ENCODE assay signal across 17 cellular contexts in genomic region chr9:129440394-129441186, GRCh38.
"Had no signal": no experiment of that assay in that cellular context is flagged by ENCODE, and none has a peak within 500 bp of the region (broad histone marks: within the 10 kb centered on the region; RNA-seq: fewer than 3 reads in every experiment).

No MANE protein-coding gene starts in this region.

- H3K27ac ChIP-seq: gastroesophageal sphincter, heart right ventricle, psoas muscle, tibial artery, uterus had no signal

- H3K4me1 ChIP-seq: uterus had no signal

- ATAC-seq: gastroesophageal sphincter; heart right ventricle; left ventricle myocardium superior; naive thymus-derived CD4-positive, alpha-beta T cell; psoas muscle; right cardiac atrium; stimulated activated naive CD8-positive, alpha-beta T cell treated with anti-CD3 and anti-CD28 coated beads, Interleukin-15, Interleukin-2, amounts not matched to agents 100 U/mL and 50 U/mL, for 24 hours had no signal

- H3K27me3 ChIP-seq: dorsolateral prefrontal cortex, gastroesophageal sphincter, tibial artery, uterus had no signal

- H3K36me3 ChIP-seq: gastroesophageal sphincter, heart right ventricle, tibial artery, uterus had no signal

- H3K4me3 ChIP-seq: dorsolateral prefrontal cortex, gastroesophageal sphincter, heart right ventricle, psoas muscle, tibial artery, uterus had no signal

- H3K9me3 ChIP-seq: gastroesophageal sphincter, psoas muscle, tibial artery, uterus had no signal

- H3K4me3 Mint-ChIP-seq: activated naive CD4-positive, alpha-beta T cell treated with anti-CD3 and anti-CD28 coated beads, Interleukin-2, amount 50 U/mL, for 24 hours; naive thymus-derived CD4-positive, alpha-beta T cell had no signal

- H3K27ac Mint-ChIP-seq: activated naive CD4-positive, alpha-beta T cell treated with anti-CD3 and anti-CD28 coated beads, Interleukin-2, amount 50 U/mL, for 24 hours had no signal

- DNase-seq: activated gamma-delta T cell; amygdala; dorsolateral prefrontal cortex; erythroblast; heart right ventricle; left ventricle myocardium superior; mesenchymal stem cell; naive thymus-derived CD4-positive, alpha-beta T cell; psoas muscle; stimulated activated CD4-positive, alpha-beta T cell treated with anti-CD3 and anti-CD28 coated beads, Interleukin-2, amount 100 ng/mL, for 24 hours; stimulated activated naive CD8-positive, alpha-beta T cell treated with anti-CD3 and anti-CD28 coated beads, Interleukin-15, Interleukin-2, amounts not matched to agents 100 U/mL and 50 U/mL, for 24 hours; substantia nigra; tibial artery; uterus had no signal

- H3K9me3 Mint-ChIP-seq: activated naive CD4-positive, alpha-beta T cell treated with anti-CD3 and anti-CD28 coated beads, Interleukin-2, amount 50 U/mL, for 24 hours had no signal
